Comparison of ENCODE assay signal across 10 cellular contexts in the genomic region with DNA sequence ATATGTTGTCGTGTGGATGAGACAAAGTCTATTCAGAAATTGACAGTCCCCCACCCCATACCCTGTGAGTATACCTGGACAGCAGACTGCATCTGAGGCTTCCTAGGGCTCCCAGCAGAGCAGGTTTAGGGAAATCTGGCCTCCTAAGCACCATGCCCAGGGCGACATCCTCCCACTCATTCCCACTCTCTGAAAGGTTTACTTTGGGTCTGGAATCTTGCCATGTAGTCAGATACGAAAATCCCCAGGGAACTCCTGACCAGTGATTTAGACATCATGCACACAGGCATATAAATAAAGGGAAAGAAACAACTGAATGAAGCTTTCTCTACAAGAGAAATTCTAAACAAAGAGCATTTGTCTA. TPM values are rescaled to one million over a fixed set of nuclear protein-coding genes. Genes with fewer than 3 reads are reported as not detected.
DNase-seq lines count a peak whose midpoint lies in the region; ATAC-seq and TF ChIP-seq lines count a peak whose summit lies in the region.
"Had no signal": no experiment of that assay in that cellular context is flagged by ENCODE, and none has a peak within 500 bp of the region (broad histone marks: within the 10 kb centered on the region; RNA-seq: fewer than 3 reads in every experiment).

No MANE protein-coding gene starts in this region.

- no peak overlapping the region for H3K27ac ChIP-seq in lung (ENCODE audit: low read depth in 1 of 2, low read length in 1 of 2)

- H3K9me3 ChIP-seq in lung (ENCODE audit: control insufficient read depth in 2 of 2, insufficient read depth in 1 of 2, low read length in 1 of 2), result no peaks in the 10 kb centered on the region

- DNase-seq in AG08396 (ENCODE audit: low spot score), result peak; percentile 21
- peak; percentile 63 to 83 for DNase-seq in NCI-H1930 (lab: John Stamatoyannopoulos, UW)
- peak; percentile 45 to 70 for DNase-seq in cardiac fibroblast (ENCODE audit: low read depth in 2 of 2)
- no peak for DNase-seq in lung (ENCODE audit: low spot score)
- DNase-seq in KG1 (lab: John Stamatoyannopoulos, UW), result no peak
- no peak for DNase-seq in stimulated activated CD8-positive, alpha-beta memory T cell treated with anti-CD3 and anti-CD28 coated beads, Interleukin-4, amount 100 ng/mL, for 48 hours
- no peak for DNase-seq in stimulated activated CD4-positive, alpha-beta T cell treated with anti-CD3 and anti-CD28 coated beads, Interleukin-4, amount 100 ng/mL, for 24 hours
- no peak for DNase-seq in activated T-cell treated with anti-CD3 and anti-CD28 coated beads for 4 hours
- DNase-seq: CD4-positive, CD25-positive, alpha-beta regulatory T cell had no signal

- ATAC-seq in lung (ENCODE audit: insufficient read depth, low FRiP score), result peak; percentile 17

- H3K36me3 ChIP-seq in lung (ENCODE audit: control insufficient read depth in 2 of 2, insufficient read depth in 2 of 2, low read length in 2 of 2), result no peaks in the 10 kb centered on the region

- TF ChIP-seq CTCF in cardiac fibroblast (IDR thresholded peaks at IDR 0.05; ENCODE audit: low read depth, low read length) (no peak), lung (IDR thresholded peaks at IDR 0.05; ENCODE audit: control extremely low read depth, extremely low read depth) (no peak)

- peaks cover 8% of the 10 kb centered on the region for H3K27me3 ChIP-seq in lung (ENCODE audit: control insufficient read depth, insufficient read depth)

- H3K4me3 ChIP-seq in cardiac fibroblast (replicated peaks in 1 of 2; ENCODE audit: low read depth in 2 of 2, low read length in 2 of 2), result peak overlapping the region; percentile 48 to 63
- no peak overlapping the region for H3K4me3 ChIP-seq in lung

- peaks cover 0 to 5% of the 10 kb centered on the region in 2 donors for H3K4me1 ChIP-seq in lung (ENCODE audit: control insufficient read depth in 2 of 2, insufficient read depth in 2 of 2, low read length in 2 of 2)

- 17 to 30% methylated on average over 3 of the region's 3 CpGs for WGBS in lung, 2 donors

RNA-seq across cellular contexts. Expression of gene NALCN, which starts 0.7 kb away (rescaled TPM):
- total RNA-seq in lung, result under 1 TPM; 0.54 to 0.64 TPM
- polyA plus RNA-seq in lung, result under 1 TPM; 0.11 to 0.20 TPM
- total RNA-seq: CD4-positive, CD25-positive, alpha-beta regulatory T cell had no signal
- polyA plus RNA-seq: CD4-positive, CD25-positive, alpha-beta regulatory T cell; IgD-negative memory B cell had no signal

RNA-seq across cellular contexts. Expression of gene ITGBL1, which starts 35.5 kb away (rescaled TPM):
- total RNA-seq in lung, result 1 to 10 TPM; 1.1 to 7.2 TPM
- 1 to 10 TPM; 2.0 to 6.0 TPM for polyA plus RNA-seq in lung
- total RNA-seq: CD4-positive, CD25-positive, alpha-beta regulatory T cell had no signal
- polyA plus RNA-seq: CD4-positive, CD25-positive, alpha-beta regulatory T cell; IgD-negative memory B cell had no signal

Comparison
In these comparisons a context has a peak if more than half of its experiments do, and no peak if none do; other contexts are left out.
1. DNase-seq: peak in AG08396 (single experiment), NCI-H1930 (2 of 2) and cardiac fibroblast (2 of 2); none in lung (single experiment), KG1 (single experiment), stimulated activated CD8-positive, alpha-beta memory T cell treated with anti-CD3 and anti-CD28 coated beads, Interleukin-4, amount 100 ng/mL, for 48 hours (single experiment), stimulated activated CD4-positive, alpha-beta T cell treated with anti-CD3 and anti-CD28 coated beads, Interleukin-4, amount 100 ng/mL, for 24 hours (single experiment) and activated T-cell treated with anti-CD3 and anti-CD28 coated beads for 4 hours (single experiment).